Comparison of ENCODE assay signal across 1 cellular context in genomic region chr7:20146461-20146860, GRCh38.
TF ChIP-seq lines count a peak whose summit lies in the region.

No MANE protein-coding gene starts in this region.

TF ChIP-seq in HepG2, 621 proteins besides CTCF, POLR2A, EP300 and RAD21 (continued from another document):
- TF ChIP-seq, protein P1, sequence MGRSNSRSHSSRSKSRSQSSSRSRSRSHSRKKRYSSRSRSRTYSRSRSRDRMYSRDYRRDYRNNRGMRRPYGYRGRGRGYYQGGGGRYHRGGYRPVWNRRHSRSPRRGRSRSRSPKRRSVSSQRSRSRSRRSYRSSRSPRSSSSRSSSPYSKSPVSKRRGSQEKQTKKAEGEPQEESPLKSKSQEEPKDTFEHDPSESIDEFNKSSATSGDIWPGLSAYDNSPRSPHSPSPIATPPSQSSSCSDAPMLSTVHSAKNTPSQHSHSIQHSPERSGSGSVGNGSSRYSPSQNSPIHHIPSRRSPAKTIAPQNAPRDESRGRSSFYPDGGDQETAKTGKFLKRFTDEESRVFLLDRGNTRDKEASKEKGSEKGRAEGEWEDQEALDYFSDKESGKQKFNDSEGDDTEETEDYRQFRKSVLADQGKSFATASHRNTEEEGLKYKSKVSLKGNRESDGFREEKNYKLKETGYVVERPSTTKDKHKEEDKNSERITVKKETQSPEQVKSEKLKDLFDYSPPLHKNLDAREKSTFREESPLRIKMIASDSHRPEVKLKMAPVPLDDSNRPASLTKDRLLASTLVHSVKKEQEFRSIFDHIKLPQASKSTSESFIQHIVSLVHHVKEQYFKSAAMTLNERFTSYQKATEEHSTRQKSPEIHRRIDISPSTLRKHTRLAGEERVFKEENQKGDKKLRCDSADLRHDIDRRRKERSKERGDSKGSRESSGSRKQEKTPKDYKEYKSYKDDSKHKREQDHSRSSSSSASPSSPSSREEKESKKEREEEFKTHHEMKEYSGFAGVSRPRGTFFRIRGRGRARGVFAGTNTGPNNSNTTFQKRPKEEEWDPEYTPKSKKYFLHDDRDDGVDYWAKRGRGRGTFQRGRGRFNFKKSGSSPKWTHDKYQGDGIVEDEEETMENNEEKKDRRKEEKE (IDR thresholded peaks at IDR 0.05): no peak
